ENCODE assay signal across 10 cellular contexts in the genomic region with DNA sequence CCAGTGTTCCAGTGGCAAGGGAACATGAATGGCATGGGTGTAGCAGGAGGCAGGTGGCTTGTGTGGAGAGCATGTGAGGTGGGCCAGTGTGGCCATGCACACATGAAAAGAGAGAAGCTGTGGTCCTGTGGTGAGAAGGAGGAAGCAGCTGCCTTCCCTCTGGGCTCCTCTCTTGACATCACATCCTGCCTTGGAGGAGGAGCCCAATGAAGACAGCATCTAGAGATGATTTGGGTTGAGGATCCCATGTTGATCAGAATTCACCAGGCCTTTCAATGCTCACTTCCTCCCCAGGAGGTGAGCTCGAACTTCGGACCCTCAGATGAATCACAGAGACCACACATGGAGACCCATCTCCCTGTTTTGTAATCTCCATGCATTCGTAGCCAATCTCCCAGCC.
DNase-seq lines count a peak whose midpoint lies in the region; ATAC-seq and TF ChIP-seq lines count a peak whose summit lies in the region.
"Had no signal": no experiment of that assay in that cellular context is flagged by ENCODE, and none has a peak within 500 bp of the region (broad histone marks: within the 10 kb centered on the region; RNA-seq: fewer than 3 reads in every experiment).

No MANE protein-coding gene starts in this region.

- H3K36me3 Mint-ChIP-seq in activated CD4-positive, alpha-beta T cell treated with anti-CD3 and anti-CD28 coated beads, Interleukin-2, amount 10 ng/mL, durations not matched to agents 24 days and 14 days (ENCODE audit: low read depth): peaks cover 3% of the 10 kb centered on the region
- peaks cover 8% of the 10 kb centered on the region for H3K36me3 Mint-ChIP-seq in activated CD8-positive, alpha-beta T cell treated with anti-CD3 and anti-CD28 coated beads, Interleukin-2, amount 10 ng/mL, durations not matched to agents 7 days and 5 days (ENCODE audit: low read depth)

- H3K27ac ChIP-seq in mesendoderm (ENCODE audit: low read depth, low read length): no peak overlapping the region
- H3K27ac ChIP-seq in tibial nerve: no peak overlapping the region
- H3K27ac ChIP-seq: ascending aorta, parathyroid adenoma had no signal

- H3K4me2 ChIP-seq in mesendoderm (ENCODE audit: low read length): no peak overlapping the region

- H3K27me3 ChIP-seq in mesendoderm (ENCODE audit: insufficient read depth, low read length, poor library complexity) (no peaks in the 10 kb centered on the region), tibial nerve (no peaks in the 10 kb centered on the region)
- H3K27me3 ChIP-seq: ascending aorta had no signal

- peak; percentile 89 for DNase-seq in activated CD4-positive, alpha-beta T cell treated with anti-CD3 and anti-CD28 coated beads, Interleukin-2, amount 10 ng/mL, durations not matched to agents 24 days and 14 days
- no peak for DNase-seq in activated CD4-positive, alpha-beta T cell treated with anti-CD3 and anti-CD28 coated beads, Interleukin-2, amount 50 U/mL, for 4 hours
- DNase-seq in Kasumi-1 (lab: John Stamatoyannopoulos, UW) (peak; percentile 92 to 93), pons (ENCODE audit: low spot score) (peak; percentile 64), mesendoderm (no peak), tibial nerve (ENCODE audit: low spot score in 2 of 2) (no peak)
- DNase-seq in activated CD8-positive, alpha-beta T cell treated with anti-CD3 and anti-CD28 coated beads, Interleukin-2, amount 10 ng/mL, durations not matched to agents 7 days and 5 days: peak; percentile 90

- H3K4me1 Mint-ChIP-seq in activated CD4-positive, alpha-beta T cell treated with anti-CD3 and anti-CD28 coated beads, Interleukin-2, amount 10 ng/mL, durations not matched to agents 24 days and 14 days: peaks cover 33% of the 10 kb centered on the region
- peaks cover 69% of the 10 kb centered on the region for H3K4me1 Mint-ChIP-seq in activated CD8-positive, alpha-beta T cell treated with anti-CD3 and anti-CD28 coated beads, Interleukin-2, amount 10 ng/mL, durations not matched to agents 7 days and 5 days (ENCODE audit: low read depth)

- H4K8ac ChIP-seq in mesendoderm (ENCODE audit: low read depth, low read length): no peak overlapping the region

- H3K4me1 ChIP-seq in mesendoderm (ENCODE audit: control insufficient read depth, low read depth, low read length): peaks cover 1% of the 10 kb centered on the region
- H3K4me1 ChIP-seq in tibial nerve: peaks cover 0 to 28% (median 23%) of the 10 kb centered on the region in 4 donors

- no peaks in the 10 kb centered on the region for H3K9me3 ChIP-seq in tibial nerve
- H3K9me3 ChIP-seq: ascending aorta had no signal

- H3K4ac ChIP-seq in mesendoderm (ENCODE audit: low read depth, low read length): no peak overlapping the region

- H3K9ac ChIP-seq in mesendoderm (ENCODE audit: low read length): no peak overlapping the region
- H3K9ac ChIP-seq: parathyroid adenoma had no signal

- no peak for TF ChIP-seq CTCF in tibial nerve (IDR thresholded peaks at IDR 0.05)

- no peak overlapping the region for H2BK5ac ChIP-seq in mesendoderm (ENCODE audit: low read length)

- H3K18ac ChIP-seq in mesendoderm (ENCODE audit: low read length): no peak overlapping the region

- H3K27ac Mint-ChIP-seq in activated CD4-positive, alpha-beta T cell treated with anti-CD3 and anti-CD28 coated beads, Interleukin-2, amount 10 ng/mL, durations not matched to agents 24 days and 14 days: peak overlapping the region; percentile 85
- peak overlapping the region; percentile 99 for H3K27ac Mint-ChIP-seq in activated CD8-positive, alpha-beta T cell treated with anti-CD3 and anti-CD28 coated beads, Interleukin-2, amount 10 ng/mL, durations not matched to agents 7 days and 5 days

- H3K23ac ChIP-seq in mesendoderm (ENCODE audit: low read length): no peak overlapping the region

- no peaks in the 10 kb centered on the region for H3K79me1 ChIP-seq in mesendoderm (ENCODE audit: low read length)

- H3K36me3 ChIP-seq in mesendoderm (ENCODE audit: control insufficient read depth, insufficient read depth, low read length) (no peaks in the 10 kb centered on the region), tibial nerve (no peaks in the 10 kb centered on the region)
- H3K36me3 ChIP-seq: ascending aorta had no signal

- WGBS in mesendoderm (ENCODE audit: extremely low coverage, insufficient coverage, low lambda C conversion rate): no CpG with 5 or more reads among the region's 3 CpGs
- WGBS in tibial nerve, 2 donors: 76 to 77% methylated on average over 3 of the region's 3 CpGs

- peak in 1 of 2 donors; percentile 14 for TF ChIP-seq EP300 in tibial nerve (IDR thresholded peaks at IDR 0.05)

- no peaks in the 10 kb centered on the region for H3K27me3 Mint-ChIP-seq in activated CD4-positive, alpha-beta T cell treated with anti-CD3 and anti-CD28 coated beads, Interleukin-2, amount 10 ng/mL, durations not matched to agents 24 days and 14 days
- no peaks in the 10 kb centered on the region for H3K27me3 Mint-ChIP-seq in activated CD8-positive, alpha-beta T cell treated with anti-CD3 and anti-CD28 coated beads, Interleukin-2, amount 10 ng/mL, durations not matched to agents 7 days and 5 days (ENCODE audit: low read depth)

- H3K9me3 Mint-ChIP-seq in activated CD4-positive, alpha-beta T cell treated with anti-CD3 and anti-CD28 coated beads, Interleukin-2, amount 10 ng/mL, durations not matched to agents 24 days and 14 days: peaks cover 5% of the 10 kb centered on the region
- H3K9me3 Mint-ChIP-seq in activated CD8-positive, alpha-beta T cell treated with anti-CD3 and anti-CD28 coated beads, Interleukin-2, amount 10 ng/mL, durations not matched to agents 7 days and 5 days (ENCODE audit: insufficient read depth): no peaks in the 10 kb centered on the region

- TF ChIP-seq POLR2A in tibial nerve (IDR thresholded peaks at IDR 0.05): no peak

- peak; percentile 84 for ATAC-seq in activated CD8-positive, alpha-beta T cell treated with anti-CD3 and anti-CD28 coated beads, Interleukin-2, amount 10 ng/mL, durations not matched to agents 7 days and 5 days
- no peak for ATAC-seq in GM19467 (IDR thresholded peaks at IDR 0.05; ENCODE audit: unreplicated experiment)

- no peak overlapping the region for H4K5ac ChIP-seq in mesendoderm (ENCODE audit: low read length)

- no peaks in the 10 kb centered on the region for H3K79me2 ChIP-seq in mesendoderm (ENCODE audit: control insufficient read depth, insufficient read depth, low read length)
- H3K79me2 ChIP-seq: parathyroid adenoma had no signal

- H2AK5ac ChIP-seq in mesendoderm (ENCODE audit: low read length): no peak overlapping the region

- H2BK15ac ChIP-seq in mesendoderm (replicated peaks; ENCODE audit: low read depth): no peak overlapping the region

- POLR2A ChIA-PET in activated CD8-positive, alpha-beta T cell treated with anti-CD3 and anti-CD28 coated beads, Interleukin-2, amount 10 ng/mL, durations not matched to agents 7 days and 5 days (lab: Charles Lee): interaction anchor here (0.6 to 1.0 kb wide), 4 partner anchors 41 to 805 kb away, joined by 3 read pairs; no protein-coding TSS in a partner anchor

- no peak overlapping the region for H3K56ac ChIP-seq in mesendoderm (ENCODE audit: low read length)

- intact Hi-C loops in activated CD4-positive, alpha-beta T cell treated with anti-CD3 and anti-CD28 coated beads, Interleukin-2, amount 10 ng/mL, durations not matched to agents 24 days and 14 days (cut with micrococcal nuclease): no loop called here

- no peak overlapping the region for H2BK120ac ChIP-seq in mesendoderm (ENCODE audit: low read depth, low read length)

- CTCF ChIA-PET in activated CD8-positive, alpha-beta T cell treated with anti-CD3 and anti-CD28 coated beads, Interleukin-2, amount 10 ng/mL, durations not matched to agents 7 days and 5 days (lab: Charles Lee): interaction anchor here (0.6 to 7.3 kb wide), 6 partner anchors 33 to 216 kb away, joined by 3 to 121 read pairs (median 10); no protein-coding TSS in a partner anchor

- H3K4me3 Mint-ChIP-seq in activated CD4-positive, alpha-beta T cell treated with anti-CD3 and anti-CD28 coated beads, Interleukin-2, amount 10 ng/mL, durations not matched to agents 24 days and 14 days: peak overlapping the region; percentile 34
- peak overlapping the region; percentile 63 for H3K4me3 Mint-ChIP-seq in activated CD8-positive, alpha-beta T cell treated with anti-CD3 and anti-CD28 coated beads, Interleukin-2, amount 10 ng/mL, durations not matched to agents 7 days and 5 days

- H3K4me3 ChIP-seq in mesendoderm (ENCODE audit: low read length) (no peak overlapping the region), tibial nerve (no peak overlapping the region)
- H3K4me3 ChIP-seq: ascending aorta had no signal

Comparison
In these comparisons a context has a peak if more than half of its experiments do, and no peak if none do; other contexts are left out.
1. DNase-seq: peak in activated CD4-positive, alpha-beta T cell treated with anti-CD3 and anti-CD28 coated beads, Interleukin-2, amount 10 ng/mL, durations not matched to agents 24 days and 14 days (single experiment), Kasumi-1 (2 of 2), activated CD8-positive, alpha-beta T cell treated with anti-CD3 and anti-CD28 coated beads, Interleukin-2, amount 10 ng/mL, durations not matched to agents 7 days and 5 days (single experiment) and pons (single experiment); none in activated CD4-positive, alpha-beta T cell treated with anti-CD3 and anti-CD28 coated beads, Interleukin-2, amount 50 U/mL, for 4 hours (0 of 2), mesendoderm (single experiment) and tibial nerve (0 of 2).